In genomic region chr17:48048321-48049140, GRCh38 we compare ENCODE assay signal across 8 cellular contexts. TPM values are rescaled to one million over a fixed set of nuclear protein-coding genes. Genes with fewer than 3 reads are reported as not detected.
DNase-seq lines count a peak whose midpoint lies in the region; ATAC-seq, FAIRE-seq and TF ChIP-seq lines count a peak whose summit lies in the region.

Gene NFE2L1, plus strand, starts transcription at chr17:48048359. Its CDS starts 2,760 bp downstream, at chr17:48051119.

- intact Hi-C loops in ovary (cut with DNase I), result no loop called here

- peak within 1 kb of the TSS; percentile 79 for H3K4me3 ChIP-seq in cardiac muscle cell
- H3K4me3 ChIP-seq in ovary, result peak within 1 kb of the TSS; percentile 95

- no peak for TF ChIP-seq CTCF in cardiac muscle cell (IDR thresholded peaks at IDR 0.05; ENCODE audit: low read depth, low read length)
- no peak for TF ChIP-seq CTCF in ovary (IDR thresholded peaks at IDR 0.05)

- peak; percentile 57 for DNase-seq in DMS114 treated with DMSO at 0.1 percent for 48 hours (lab: John Stamatoyannopoulos, UW; ENCODE audit: unreplicated experiment)
- no peak for DNase-seq in GM19239 (ENCODE audit: insufficient read length, low spot score)
- DNase-seq in NOMO-1 treated with DMSO at 0.1 percent for 48 hours (lab: John Stamatoyannopoulos, UW; ENCODE audit: unreplicated experiment), result peak; percentile 85
- DNase-seq in cardiac muscle cell (ENCODE audit: low read depth in 1 of 2, low spot score in 1 of 2), result peak; percentile 92 to 95
- peak; percentile 84 to 89 (median 86) for DNase-seq in ovary
- DNase-seq in KG1 (lab: John Stamatoyannopoulos, UW), result no peak

- WGBS in adipose tissue, 3 donors, result 0 to 1% (median 0%) methylated on average over 52 to 59 of the region's 59 CpGs
- 0 to 1% (median 0%) methylated on average over 56 to 59 of the region's 59 CpGs for WGBS in ovary, 3 donors

- no peaks in the 10 kb centered on the region for H3K9me3 ChIP-seq in cardiac muscle cell (ENCODE audit: low read depth)
- no peaks in the 10 kb centered on the region for H3K9me3 ChIP-seq in ovary

- TF ChIP-seq EP300 in ovary (IDR thresholded peaks at IDR 0.05), result no peak

- ATAC-seq in HG03354 (IDR thresholded peaks at IDR 0.05; ENCODE audit: poor library complexity, severe bottlenecking, unreplicated experiment), result peak; percentile 46

- FAIRE-seq in GM19239 (lab: Jason Lieb, UNC), result peak; percentile 4

- H3K4me1 ChIP-seq in cardiac muscle cell (ENCODE audit: low read depth), result peaks cover 48% of the 10 kb centered on the region
- peaks cover 27% of the 10 kb centered on the region for H3K4me1 ChIP-seq in ovary (ENCODE audit: insufficient read depth)

- H3K27ac ChIP-seq in adipose tissue (ENCODE audit: low read depth, low read length) (peak within 1 kb of the TSS; percentile 87), cardiac muscle cell (peak within 1 kb of the TSS; percentile 95), ovary (peak within 1 kb of the TSS; percentile 96 to 99)

- H3K27me3 ChIP-seq in cardiac muscle cell (no peaks in the 10 kb centered on the region), ovary (no peaks in the 10 kb centered on the region)

- peaks cover 5% of the 10 kb centered on the region for H3K36me3 ChIP-seq in cardiac muscle cell
- no peaks in the 10 kb centered on the region for H3K36me3 ChIP-seq in ovary

- TF ChIP-seq POLR2A in ovary (IDR thresholded peaks at IDR 0.05), result peak; percentile 42

RNA-seq across cellular contexts. Expression of gene NFE2L1, which starts in this region (rescaled TPM):
- polyA plus RNA-seq in adipose tissue (100 to 1,000 TPM in 1 of 3 donors, 10 to 100 TPM in 2; 29.9 to 183 (median 91.0) TPM), cardiac muscle cell (56.0 and 56.7 TPM in 2 replicates), ovary (100 to 1,000 TPM; 150 to 577 TPM)
- total RNA-seq in cardiac muscle cell (96.4 and 122 TPM in 2 replicates), ovary (100 to 1,000 TPM in 6 of 7 donors, 10 to 100 TPM in 1; 80.0 to 214 (median 165) TPM)

Comparison
In these comparisons a context has a peak if more than half of its experiments do, and no peak if none do; other contexts are left out.
1. DNase-seq: peak in DMS114 treated with DMSO at 0.1 percent for 48 hours (single experiment), NOMO-1 treated with DMSO at 0.1 percent for 48 hours (single experiment), cardiac muscle cell (2 of 2) and ovary (5 of 5); none in GM19239 (single experiment) and KG1 (single experiment).
2. Peak in every context shown above with its lines, with median percentiles within 50 percentile points of each other: H3K27ac ChIP-seq.